17 cellular contexts compared by ENCODE assay signal in genomic region chr10:35650894-35651293, GRCh38. TPM values are rescaled to one million over a fixed set of nuclear protein-coding genes. Genes with fewer than 3 reads are reported as not detected.
DNase-seq lines count a peak whose midpoint lies in the region; ATAC-seq and TF ChIP-seq lines count a peak whose summit lies in the region.
"Had no signal": no experiment of that assay in that cellular context is flagged by ENCODE, and none has a peak within 500 bp of the region (broad histone marks: within the 10 kb centered on the region; RNA-seq: fewer than 3 reads in every experiment).

No MANE protein-coding gene starts in this region.

- no peak for TF ChIP-seq POLR2A in body of pancreas (IDR thresholded peaks at IDR 0.05)

- WGBS in body of pancreas, 2 donors, result 43 to 50% methylated on average over 3 of the region's 3 CpGs

- intact Hi-C loops in body of pancreas (cut with DNase I), result no loop called here
- intact Hi-C loops in lower lobe of right lung (cut with DNase I), result no loop called here

- DNase-seq in DMS153 (lab: John Stamatoyannopoulos, UW) (peak; percentile 29), DMS153 treated with DMSO at 0.1 percent for 48 hours (lab: John Stamatoyannopoulos, UW; ENCODE audit: unreplicated experiment) (no peak), NCI-H345 (lab: John Stamatoyannopoulos, UW) (peak; percentile 47), body of pancreas (no peak), lower lobe of right lung (no peak), NCI-H1436 treated with DMSO at 0.1 percent for 48 hours (lab: John Stamatoyannopoulos, UW) (no peak), hepatic stellate cell (ENCODE audit: low spot score) (no peak)
- DNase-seq: CD8-positive, alpha-beta T cell; DMS79 treated with DMSO at 0.1 percent for 48 hours; EL; HCEC 1CT; HFFc6 had no signal

- H3K27me3 ChIP-seq in body of pancreas, result no peaks in the 10 kb centered on the region
- H3K27me3 ChIP-seq in lower lobe of right lung (ENCODE audit: low read depth), result no peaks in the 10 kb centered on the region

- no peaks in the 10 kb centered on the region for H3K9me3 ChIP-seq in body of pancreas
- H3K9me3 ChIP-seq in lower lobe of right lung, result no peaks in the 10 kb centered on the region

- H3K27ac ChIP-seq in body of pancreas, result no peak overlapping the region
- no peak overlapping the region for H3K27ac ChIP-seq in lower lobe of right lung
- H3K27ac ChIP-seq: 22Rv1, HL-60 had no signal

- H3K36me3 ChIP-seq in body of pancreas (replicated peaks in 1 of 2; ENCODE audit: insufficient read depth in 1 of 2, low read depth in 2 of 2), result no peaks in the 10 kb centered on the region
- H3K36me3 ChIP-seq in lower lobe of right lung, result no peaks in the 10 kb centered on the region

- H3K4me3 ChIP-seq in body of pancreas (no peak overlapping the region), lower lobe of right lung (no peak overlapping the region)

- TF ChIP-seq CTCF in body of pancreas (IDR thresholded peaks at IDR 0.05), result no peak
- TF ChIP-seq CTCF in lower lobe of right lung (IDR thresholded peaks at IDR 0.05), result no peak

- ATAC-seq in body of pancreas (peak; percentile 47), lower lobe of right lung (peak; percentile 68 to 70), HG03045 (IDR thresholded peaks at IDR 0.05; ENCODE audit: unreplicated experiment) (no peak)
- ATAC-seq: CD8-positive, alpha-beta T cell had no signal

- H3K4me1 ChIP-seq in body of pancreas (no peaks in the 10 kb centered on the region), lower lobe of right lung (no peaks in the 10 kb centered on the region)

RNA-seq across cellular contexts. Expression of gene FZD8, which starts 8.8 kb away (rescaled TPM):
- total RNA-seq in body of pancreas, result 10 to 100 TPM in 1 of 2 donors, 1 to 10 TPM in 1; 4.7 to 12.9 TPM
- 13.3 TPM for total RNA-seq in lower lobe of right lung

RNA-seq across cellular contexts. Expression of gene GJD4, which starts 45.8 kb away (rescaled TPM):
- not detected for total RNA-seq in body of pancreas
- total RNA-seq in lower lobe of right lung, result not detected
- total RNA-seq: A673; CD8-positive, alpha-beta T cell; H4; HFFc6 had no signal

Comparison
In these comparisons a context has a peak if more than half of its experiments do, and no peak if none do; other contexts are left out.
1. DNase-seq: peak in DMS153 (single experiment) and NCI-H345 (single experiment); none in DMS153 treated with DMSO at 0.1 percent for 48 hours (single experiment), body of pancreas (0 of 4), lower lobe of right lung (single experiment), NCI-H1436 treated with DMSO at 0.1 percent for 48 hours (single experiment) and hepatic stellate cell (single experiment).